19 cellular contexts compared by ENCODE assay signal in genomic region chr11:79415912-79416311, GRCh38. TPM values are rescaled to one million over a fixed set of nuclear protein-coding genes. Genes with fewer than 3 reads are reported as not detected.
A peak's percentile ranks its signal among the peaks of the same experiment; 100 is the strongest.
DNase-seq lines count a peak whose midpoint lies in the region; ATAC-seq and TF ChIP-seq lines count a peak whose summit lies in the region.
"Had no signal": no experiment of that assay in that cellular context is flagged by ENCODE, and none has a peak within 500 bp of the region (broad histone marks: within the 10 kb centered on the region; RNA-seq: fewer than 3 reads in every experiment).

No MANE protein-coding gene starts in this region.

- H3F3A ChIP-seq in SK-N-SH (replicated peaks; ENCODE audit: insufficient read depth) = peaks cover 45% of the 10 kb centered on the region

- H3K9ac ChIP-seq in SK-N-SH = no peak overlapping the region

- no peak for TF ChIP-seq RAD21 in SK-N-SH (IDR thresholded peaks at IDR 0.05; ENCODE audit: low read length)

- no peak for DNase-seq in SK-N-SH
- DNase-seq in WTC11 (ENCODE audit: low spot score) = no peak
- DNase-seq in foreskin keratinocyte = no peak
- no peak for DNase-seq in NCI-H2029 treated with DMSO at 0.1 percent for 48 hours (lab: John Stamatoyannopoulos, UW)
- DNase-seq in Right ventricle myocardium superior = no peak
- no peak for DNase-seq in CD4-positive, alpha-beta memory T cell
- DNase-seq: AML-193; Calu3; CD4-positive, alpha-beta T cell; DMS79 treated with DMSO at 0.1 percent for 48 hours; GF-D8; GOT3; H9; KBM-7 had no signal

- 92% methylated on average over 1 of the region's 1 CpG for WGBS in SK-N-SH (ENCODE audit: low lambda C conversion rate)

- H3K9me3 Mint-ChIP-seq in WTC11 = peaks cover 16% of the 10 kb centered on the region
- H3K9me3 Mint-ChIP-seq in CD4-positive, alpha-beta memory T cell = peaks cover 0 to 7% (median 4%) of the 10 kb centered on the region in 8 donors

- no peak overlapping the region for H3K4me3 Mint-ChIP-seq in WTC11
- H3K4me3 Mint-ChIP-seq in CD4-positive, alpha-beta memory T cell = no peak overlapping the region
- H3K4me3 Mint-ChIP-seq: CD4-positive, alpha-beta T cell; H9; IgD-negative memory B cell had no signal

- no peak overlapping the region for H3K4me3 ChIP-seq in SK-N-SH (ENCODE audit: low read depth in 2 of 2, low read length in 1 of 2)
- H3K4me3 ChIP-seq in CD4-positive, alpha-beta memory T cell (ENCODE audit: low read length in 2 of 2) = no peak overlapping the region
- H3K4me3 ChIP-seq: A549 had no signal

- no peak overlapping the region for H3K27ac Mint-ChIP-seq in WTC11
- H3K27ac Mint-ChIP-seq in CD4-positive, alpha-beta memory T cell = no peak overlapping the region
- H3K27ac Mint-ChIP-seq: CD4-positive, alpha-beta T cell; H9 had no signal

- TF ChIP-seq CTCF in SK-N-SH (IDR thresholded peaks at IDR 0.05) (no peak), WTC11 (IDR thresholded peaks at IDR 0.05) (no peak), foreskin keratinocyte (conservative IDR thresholded peaks at IDR 0.05) (no peak)

- no peaks in the 10 kb centered on the region; the same call in 1 of the 2 replicates for H4K20me1 ChIP-seq in SK-N-SH (ENCODE audit: insufficient read depth)

- H3K4me1 Mint-ChIP-seq in WTC11 = peaks cover 15% of the 10 kb centered on the region
- H3K4me1 Mint-ChIP-seq in CD4-positive, alpha-beta memory T cell = no peaks in the 10 kb centered on the region
- H3K4me1 Mint-ChIP-seq: IgD-negative memory B cell had no signal

- CTCF ChIA-PET in SK-N-SH (lab: Yijun Ruan, JAX) (interaction anchor here (1.1 kb wide), 1 partner anchor 20 kb away, joined by 3 read pairs; no protein-coding TSS in a partner anchor), WTC11 (lab: Charles Lee) (interaction anchor here (5.5 kb wide), 1 partner anchor 15 kb away, joined by 38 read pairs; no protein-coding TSS in a partner anchor)
- CTCF ChIA-PET in CD4-positive, alpha-beta memory T cell (lab: Charles Lee; ENCODE audit: partially characterized antibody) = no interaction called here

- H3K27ac ChIP-seq in SK-N-SH (ENCODE audit: low read depth in 2 of 2, low read length in 1 of 2) = peak overlapping the region in 1 of 2 experiments; percentile 97; a peak in 3 of 4 replicates
- peak overlapping the region; percentile 52 for H3K27ac ChIP-seq in foreskin keratinocyte
- H3K27ac ChIP-seq in CD4-positive, alpha-beta memory T cell (ENCODE audit: low read depth, low read length) = no peak overlapping the region
- H3K27ac ChIP-seq: 22Rv1, A549, C4-2B had no signal

- H3K27me3 ChIP-seq in SK-N-SH (ENCODE audit: insufficient read depth) (no peaks in the 10 kb centered on the region), foreskin keratinocyte (no peaks in the 10 kb centered on the region)
- H3K27me3 ChIP-seq in CD4-positive, alpha-beta memory T cell (ENCODE audit: insufficient read depth, low read length) = no peaks in the 10 kb centered on the region

- no peaks in the 10 kb centered on the region for H3K9me3 ChIP-seq in SK-N-SH
- H3K9me3 ChIP-seq in CD4-positive, alpha-beta memory T cell (ENCODE audit: control insufficient read depth in 1 of 2, low read length in 2 of 2) = no peaks in the 10 kb centered on the region

- H2AFZ ChIP-seq in SK-N-SH (ENCODE audit: low read depth) = no peak overlapping the region

- no peaks in the 10 kb centered on the region for H3K36me3 ChIP-seq in SK-N-SH (replicated peaks in 1 of 2; ENCODE audit: control insufficient read depth in 1 of 2, insufficient read depth in 2 of 2, low read length in 1 of 2)
- H3K36me3 ChIP-seq in CD4-positive, alpha-beta memory T cell (ENCODE audit: insufficient read depth, low read length) = no peaks in the 10 kb centered on the region

- peaks cover 3% of the 10 kb centered on the region; the same call in 1 of the 2 replicates for H3K27me3 Mint-ChIP-seq in WTC11 (ENCODE audit: low read depth)
- H3K27me3 Mint-ChIP-seq in CD4-positive, alpha-beta memory T cell = peaks cover 0 to 1% of the 10 kb centered on the region in 2 donors
- H3K27me3 Mint-ChIP-seq: CD4-positive, alpha-beta T cell had no signal

- H3K4me1 ChIP-seq in SK-N-SH (ENCODE audit: control insufficient read depth in 1 of 2, insufficient read depth in 2 of 2, low read depth in 1 of 2, low read length in 1 of 2) = peaks cover 14 to 39% of the 10 kb centered on the region in 2 experiments
- H3K4me1 ChIP-seq in foreskin keratinocyte = peaks cover 62% of the 10 kb centered on the region
- no peaks in the 10 kb centered on the region for H3K4me1 ChIP-seq in CD4-positive, alpha-beta memory T cell (ENCODE audit: insufficient read depth, low read length)

- intact Hi-C loops in Right ventricle myocardium superior (cut with DNase I) = no loop called here
- intact Hi-C loops in CD4-positive, alpha-beta memory T cell (cut with micrococcal nuclease) = no loop called here

- ATAC-seq in SK-N-SH treated with all-trans-retinoic acid at 6 μM for 48 hours (no peak), WTC11 (no peak), foreskin keratinocyte (no peak), Right ventricle myocardium superior (ENCODE audit: poor library complexity) (no peak)
- ATAC-seq: A549 had no signal

- no peak for TF ChIP-seq EP300 in SK-N-SH (IDR thresholded peaks at IDR 0.05; ENCODE audit: borderline replicate concordance in 1 of 2, low read depth in 1 of 2, low read length in 1 of 2)

- peaks cover 12% of the 10 kb centered on the region for H3K36me3 Mint-ChIP-seq in WTC11
- no peaks in the 10 kb centered on the region for H3K36me3 Mint-ChIP-seq in CD4-positive, alpha-beta memory T cell

- H3K9me2 ChIP-seq in SK-N-SH = no peaks in the 10 kb centered on the region

- POLR2A ChIA-PET in SK-N-SH (lab: Yijun Ruan, JAX) (no interaction called here), WTC11 (lab: Charles Lee) (no interaction called here)
- POLR2A ChIA-PET in CD4-positive, alpha-beta memory T cell (lab: Charles Lee; ENCODE audit: partially characterized antibody) = no interaction called here

- no peak overlapping the region for H3K4me2 ChIP-seq in SK-N-SH
- H3K4me2 ChIP-seq: A549 had no signal

- peaks cover 72% of the 10 kb centered on the region for H3K79me2 ChIP-seq in SK-N-SH (ENCODE audit: insufficient read depth)

TF ChIP-seq in SK-N-SH treated with all-trans-retinoic acid at 6 μM for 48 hours, 23 proteins besides CTCF, POLR2A, EP300 and RAD21 (continues in another document):
- TF ChIP-seq PPARA (CRISPR knock-in tag; IDR thresholded peaks at IDR 0.05; ENCODE audit: borderline replicate concordance) = no peak

TF ChIP-seq in SK-N-SH, 30 proteins besides CTCF, POLR2A, EP300 and RAD21 (continues in another document):
- no peak for TF ChIP-seq POLR2AphosphoS5 (IDR thresholded peaks at IDR 0.05; ENCODE audit: low read depth, low read length)
- TF ChIP-seq ELF1 (IDR thresholded peaks at IDR 0.05) = no peak
- no peak for TF ChIP-seq MEF2A (IDR thresholded peaks at IDR 0.05; ENCODE audit: borderline replicate concordance, low read depth)
- TF ChIP-seq FOSL2 (IDR thresholded peaks at IDR 0.05; ENCODE audit: borderline replicate concordance, low read depth) = no peak
- no peak for TF ChIP-seq ZBTB33 (IDR thresholded peaks at IDR 0.05; ENCODE audit: borderline replicate concordance, low read depth)
- no peak for TF ChIP-seq SMC3 (IDR thresholded peaks at IDR 0.05; ENCODE audit: low read depth, low read length)

TF ChIP-seq in WTC11, 78 proteins besides CTCF, POLR2A, EP300 and RAD21 (continues in another document):
- TF ChIP-seq CDX4 (CRISPR knock-in tag; IDR thresholded peaks at IDR 0.05; ENCODE audit: borderline replicate concordance) (no peak), NFATC4 (CRISPR knock-in tag; IDR thresholded peaks at IDR 0.05) (no peak)
- TF ChIP-seq, protein P1, sequence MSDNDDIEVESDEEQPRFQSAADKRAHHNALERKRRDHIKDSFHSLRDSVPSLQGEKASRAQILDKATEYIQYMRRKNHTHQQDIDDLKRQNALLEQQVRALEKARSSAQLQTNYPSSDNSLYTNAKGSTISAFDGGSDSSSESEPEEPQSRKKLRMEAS (CRISPR knock-in tag; IDR thresholded peaks at IDR 0.05) = no peak
- TF ChIP-seq, protein P2, sequence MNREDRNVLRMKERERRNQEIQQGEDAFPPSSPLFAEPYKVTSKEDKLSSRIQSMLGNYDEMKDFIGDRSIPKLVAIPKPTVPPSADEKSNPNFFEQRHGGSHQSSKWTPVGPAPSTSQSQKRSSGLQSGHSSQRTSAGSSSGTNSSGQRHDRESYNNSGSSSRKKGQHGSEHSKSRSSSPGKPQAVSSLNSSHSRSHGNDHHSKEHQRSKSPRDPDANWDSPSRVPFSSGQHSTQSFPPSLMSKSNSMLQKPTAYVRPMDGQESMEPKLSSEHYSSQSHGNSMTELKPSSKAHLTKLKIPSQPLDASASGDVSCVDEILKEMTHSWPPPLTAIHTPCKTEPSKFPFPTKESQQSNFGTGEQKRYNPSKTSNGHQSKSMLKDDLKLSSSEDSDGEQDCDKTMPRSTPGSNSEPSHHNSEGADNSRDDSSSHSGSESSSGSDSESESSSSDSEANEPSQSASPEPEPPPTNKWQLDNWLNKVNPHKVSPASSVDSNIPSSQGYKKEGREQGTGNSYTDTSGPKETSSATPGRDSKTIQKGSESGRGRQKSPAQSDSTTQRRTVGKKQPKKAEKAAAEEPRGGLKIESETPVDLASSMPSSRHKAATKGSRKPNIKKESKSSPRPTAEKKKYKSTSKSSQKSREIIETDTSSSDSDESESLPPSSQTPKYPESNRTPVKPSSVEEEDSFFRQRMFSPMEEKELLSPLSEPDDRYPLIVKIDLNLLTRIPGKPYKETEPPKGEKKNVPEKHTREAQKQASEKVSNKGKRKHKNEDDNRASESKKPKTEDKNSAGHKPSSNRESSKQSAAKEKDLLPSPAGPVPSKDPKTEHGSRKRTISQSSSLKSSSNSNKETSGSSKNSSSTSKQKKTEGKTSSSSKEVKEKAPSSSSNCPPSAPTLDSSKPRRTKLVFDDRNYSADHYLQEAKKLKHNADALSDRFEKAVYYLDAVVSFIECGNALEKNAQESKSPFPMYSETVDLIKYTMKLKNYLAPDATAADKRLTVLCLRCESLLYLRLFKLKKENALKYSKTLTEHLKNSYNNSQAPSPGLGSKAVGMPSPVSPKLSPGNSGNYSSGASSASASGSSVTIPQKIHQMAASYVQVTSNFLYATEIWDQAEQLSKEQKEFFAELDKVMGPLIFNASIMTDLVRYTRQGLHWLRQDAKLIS (CRISPR knock-in tag; IDR thresholded peaks at IDR 0.05; ENCODE audit: borderline replicate concordance) = no peak

RNA-seq across cellular contexts. Expression of gene TENM4, which starts 24.9 kb away (rescaled TPM):
- 6.0 and 16.7 TPM in 2 replicates for polyA plus RNA-seq in SK-N-SH (2012; rRNA removed)
- 6.6 and 14.2 TPM in 2 replicates for polyA plus RNA-seq in SK-N-SH (2012; cell fraction: cytosol; rRNA removed)
- polyA plus RNA-seq in SK-N-SH (2012; cell fraction: nucleus; rRNA removed) = 16.8 and 18.6 TPM in 2 replicates
- 17.2 to 25.0 TPM (median 18.1 TPM) in 3 replicates for total RNA-seq in WTC11 (2021)
- 16.8 and 25.1 TPM in 2 replicates for total RNA-seq in foreskin keratinocyte
- polyA plus RNA-seq in foreskin keratinocyte = 1.3 and 1.7 TPM in 2 replicates
- 0.81 TPM for total RNA-seq in Right ventricle myocardium superior
- total RNA-seq in CD4-positive, alpha-beta memory T cell = under 1 TPM in 1 of 2 experiments, not detected in 1; 0.28 TPM
- polyA plus RNA-seq in CD4-positive, alpha-beta memory T cell = under 1 TPM in 1 of 2 donors, not detected in 1; 0.25 TPM
- total RNA-seq: Calu3 had no signal
- polyA plus RNA-seq: IgD-negative memory B cell had no signal
